ENCODE assay signal across 26 cellular contexts in the genomic region with DNA sequence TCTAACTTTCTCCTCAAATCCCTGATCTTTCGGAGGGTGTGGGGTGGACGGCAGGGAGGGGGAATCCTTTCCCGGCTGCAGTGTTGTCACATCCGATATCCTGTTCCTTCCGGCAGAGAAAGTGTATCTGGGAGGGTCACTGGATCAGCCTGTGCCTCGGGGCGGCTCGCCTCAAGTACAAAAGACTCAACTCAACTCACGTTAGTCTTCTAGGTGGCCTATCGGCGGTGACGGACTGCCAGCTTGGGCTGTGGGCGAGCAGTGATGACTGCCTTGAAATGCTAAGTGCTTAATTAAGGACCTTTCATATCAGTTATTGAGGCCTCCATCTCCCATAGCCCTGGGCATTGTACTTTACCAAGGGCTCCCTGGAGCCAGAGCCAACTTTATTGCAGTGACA.
"Had no signal": no experiment of that assay in that cellular context is flagged by ENCODE, and none has a peak within 500 bp of the region (broad histone marks: within the 10 kb centered on the region; RNA-seq: fewer than 3 reads in every experiment).

No MANE protein-coding gene starts in this region.

- H3K9me3 ChIP-seq: adrenal gland, MG63, SJCRH30, SK-N-SH had no signal

- H3K27me3 Mint-ChIP-seq: activated CD4-positive, alpha-beta memory T cell treated with anti-CD3 and anti-CD28 coated beads, Interleukin-2, amount 10 ng/mL, durations not matched to agents 7 days and 5 days; activated CD4-positive, alpha-beta T cell treated with anti-CD3 and anti-CD28 coated beads for 36 hours; activated naive CD8-positive, alpha-beta T cell; activated T-helper 17 cell treated with anti-CD3 and anti-CD28 coated beads, Interleukin-2, amount 50 U/mL, for 72 hours had no signal

- H3K9ac ChIP-seq: SK-N-SH had no signal

- H3K4me1 ChIP-seq: adrenal gland, SJCRH30 had no signal

- H3K36me3 ChIP-seq: adrenal gland, MG63, SJCRH30 had no signal

- H3K4me3 ChIP-seq: adrenal gland, MG63, SJCRH30 had no signal

- H3K4me2 ChIP-seq: SK-N-SH had no signal

- H3K4me3 Mint-ChIP-seq: activated CD4-positive, alpha-beta memory T cell treated with anti-CD3 and anti-CD28 coated beads, Interleukin-2, amount 10 ng/mL, durations not matched to agents 7 days and 5 days; activated CD4-positive, alpha-beta T cell treated with anti-CD3 and anti-CD28 coated beads for 36 hours; activated naive CD4-positive, alpha-beta T cell treated with anti-CD3 and anti-CD28 coated beads for 36 hours; activated naive CD8-positive, alpha-beta T cell; activated T-helper 17 cell treated with anti-CD3 and anti-CD28 coated beads, Interleukin-2, amount 50 U/mL, for 72 hours had no signal

- H3K27ac Mint-ChIP-seq: activated CD4-positive, alpha-beta memory T cell treated with anti-CD3 and anti-CD28 coated beads, Interleukin-2, amount 10 ng/mL, durations not matched to agents 7 days and 5 days; activated CD4-positive, alpha-beta T cell treated with anti-CD3 and anti-CD28 coated beads for 36 hours; activated naive CD4-positive, alpha-beta T cell treated with anti-CD3 and anti-CD28 coated beads for 36 hours; activated naive CD8-positive, alpha-beta T cell; activated T-helper 17 cell treated with anti-CD3 and anti-CD28 coated beads, Interleukin-2, amount 50 U/mL, for 72 hours had no signal

- H3K27me3 ChIP-seq: adrenal gland, MG63, SJCRH30 had no signal

- H3K4me1 Mint-ChIP-seq: activated CD4-positive, alpha-beta memory T cell treated with anti-CD3 and anti-CD28 coated beads, Interleukin-2, amount 10 ng/mL, durations not matched to agents 7 days and 5 days; activated CD4-positive, alpha-beta T cell treated with anti-CD3 and anti-CD28 coated beads for 36 hours; activated T-helper 17 cell treated with anti-CD3 and anti-CD28 coated beads, Interleukin-2, amount 50 U/mL, for 72 hours had no signal

- H3K9me3 Mint-ChIP-seq: activated CD4-positive, alpha-beta memory T cell treated with anti-CD3 and anti-CD28 coated beads, Interleukin-2, amount 10 ng/mL, durations not matched to agents 7 days and 5 days; activated naive CD4-positive, alpha-beta T cell treated with anti-CD3 and anti-CD28 coated beads for 36 hours; activated T-helper 17 cell treated with anti-CD3 and anti-CD28 coated beads, Interleukin-2, amount 50 U/mL, for 72 hours had no signal

- H3K27ac ChIP-seq: adrenal gland, SJCRH30, VCaP had no signal

- ATAC-seq: activated CD4-positive, alpha-beta T cell treated with anti-CD3 and anti-CD28 coated beads for 36 hours; activated T-helper 17 cell treated with anti-CD3 and anti-CD28 coated beads, Interleukin-2, amount 50 U/mL, for 72 hours; Panc1 had no signal

- DNase-seq: activated CD4-positive, alpha-beta memory T cell treated with anti-CD3 and anti-CD28 coated beads, Interleukin-2, amount 10 ng/mL, durations not matched to agents 7 days and 5 days; activated CD4-positive, alpha-beta T cell treated with anti-CD3 and anti-CD28 coated beads for 36 hours; activated CD4-positive, alpha-beta T cell treated with anti-CD3 and anti-CD28 coated beads, Interleukin-2, amount 50 U/mL, for 1 hour; activated gamma-delta T cell; activated naive CD4-positive, alpha-beta T cell treated with anti-CD3 and anti-CD28 coated beads for 36 hours; activated T-cell treated with anti-CD3 and anti-CD28 coated beads for 4 hours; activated T-cell treated with anti-CD3 and anti-CD28 coated beads, Interleukin-2, amount 50 U/mL, for 48 hours; adrenal gland; anterior cingulate cortex; MG63; MV-4-11; NCI-H1105; NCI-H1436; NCI-H187; NCI-H2081; NCI-H446; NCI-H524; Right ventricle myocardium superior; RPMI8226; SJCRH30; SK-N-SH; T-helper 1 cell had no signal

- H3K36me3 Mint-ChIP-seq: activated naive CD8-positive, alpha-beta T cell had no signal
